Comparison of ENCODE assay signal across 29 cellular contexts in the genomic region with DNA sequence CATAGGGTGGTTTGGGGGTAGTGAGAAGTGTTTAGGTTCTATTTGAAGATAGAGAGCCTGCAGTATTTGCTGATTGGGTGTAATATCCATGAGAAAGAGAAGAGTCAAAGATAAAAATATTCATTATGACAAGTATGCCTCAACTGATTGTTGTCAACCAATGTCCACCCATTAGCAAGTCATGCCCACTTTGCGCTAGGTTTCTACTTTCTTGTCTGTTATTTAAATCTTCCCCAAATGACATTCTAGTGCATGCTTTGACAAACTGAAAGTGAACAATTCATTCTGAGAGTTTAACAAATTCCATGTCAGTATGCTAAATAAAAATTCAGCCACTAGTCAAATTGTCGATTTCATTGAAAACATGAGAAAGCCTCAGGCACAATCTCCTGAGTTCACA. TPM values are rescaled to one million over a fixed set of nuclear protein-coding genes. Genes with fewer than 3 reads are reported as not detected.
"Had no signal": no experiment of that assay in that cellular context is flagged by ENCODE, and none has a peak within 500 bp of the region (broad histone marks: within the 10 kb centered on the region; RNA-seq: fewer than 3 reads in every experiment).

No MANE protein-coding gene starts in this region.

- H3K4me1 ChIP-seq: adrenal gland, body of pancreas, breast epithelium, Peyer's patch had no signal

- H3K9me3 Mint-ChIP-seq: activated CD4-positive, alpha-beta T cell treated with anti-CD3 and anti-CD28 coated beads, Interleukin-2, amount 10 ng/mL, durations not matched to agents 24 days and 14 days; activated T-cell treated with anti-CD3 and anti-CD28 coated beads, Interleukin-2, amount 50 U/mL, for 4 hours had no signal

- DNase-seq: activated CD4-positive, alpha-beta T cell treated with anti-CD3 and anti-CD28 coated beads, Interleukin-2, amount 10 ng/mL, durations not matched to agents 24 days and 14 days; activated CD4-positive, alpha-beta T cell treated with anti-CD3 and anti-CD28 coated beads, Interleukin-2, amount 50 U/mL, for 4 hours; activated CD8-positive, alpha-beta T cell treated with anti-CD3 and anti-CD28 coated beads for 36 hours; activated effector memory CD4-positive, alpha-beta T cell treated with anti-CD3 and anti-CD28 coated beads, Interleukin-2, amount 50 U/mL, for 16 hours; activated naive CD4-positive, alpha-beta T cell; activated naive CD4-positive, alpha-beta T cell treated with anti-CD3 and anti-CD28 coated beads, Interleukin-2, amount 50 U/mL, for 16 hours; activated naive CD8-positive, alpha-beta T cell treated with anti-CD3 and anti-CD28 coated beads, Interleukin-2, amount 10 ng/mL, durations not matched to agents 7 days and 5 days; activated T-cell treated with anti-CD3 and anti-CD28 coated beads, Interleukin-2, amount 50 U/mL, for 4 hours; adrenal gland; body of pancreas; MM.1S; MV-4-11; NCI-H1092; NCI-H1436 treated with DMSO at 0.1 percent for 48 hours; NCI-H1694 treated with DMSO at 0.1 percent for 48 hours; NCI-H2029; NCI-H524 treated with DMSO at 0.1 percent for 48 hours; NK-92 treated with Interleukin-12 subunit alpha and Interleukin-12 subunit beta, amount 100 ng/mL, for 24 hours; PC-3; Peyer's patch; RPMI8226; SW 1271; T1000 had no signal

- H3K4me3 ChIP-seq: adrenal gland, body of pancreas, breast epithelium, Peyer's patch had no signal

- H3K9ac ChIP-seq: KMS-11 had no signal

- H3K36me3 ChIP-seq: adrenal gland, breast epithelium, Peyer's patch had no signal

- H3K27ac Mint-ChIP-seq: activated CD4-positive, alpha-beta T cell treated with anti-CD3 and anti-CD28 coated beads, Interleukin-2, amount 10 ng/mL, durations not matched to agents 24 days and 14 days; activated CD8-positive, alpha-beta T cell treated with anti-CD3 and anti-CD28 coated beads for 36 hours; activated naive CD8-positive, alpha-beta T cell treated with anti-CD3 and anti-CD28 coated beads, Interleukin-2, amount 10 ng/mL, durations not matched to agents 7 days and 5 days had no signal

- FAIRE-seq: astrocyte had no signal

- H3K4me2 ChIP-seq: KMS-11 had no signal

- H3K27ac ChIP-seq: adrenal gland, body of pancreas, breast epithelium, KMS-11, Peyer's patch had no signal

- ATAC-seq: activated CD8-positive, alpha-beta T cell treated with anti-CD3 and anti-CD28 coated beads for 36 hours; activated T-cell treated with anti-CD3 and anti-CD28 coated beads, Interleukin-2, amount 50 U/mL, for 4 hours; body of pancreas; PC-3 had no signal

- H3K27me3 ChIP-seq: adrenal gland, body of pancreas, breast epithelium, Peyer's patch had no signal

- H3K9me3 ChIP-seq: adrenal gland, body of pancreas, breast epithelium, Peyer's patch had no signal

- H3K27me3 Mint-ChIP-seq: activated CD8-positive, alpha-beta T cell treated with anti-CD3 and anti-CD28 coated beads for 36 hours; activated naive CD8-positive, alpha-beta T cell treated with anti-CD3 and anti-CD28 coated beads, Interleukin-2, amount 10 ng/mL, durations not matched to agents 7 days and 5 days had no signal

- H3K4me3 Mint-ChIP-seq: activated CD4-positive, alpha-beta T cell treated with anti-CD3 and anti-CD28 coated beads, Interleukin-2, amount 10 ng/mL, durations not matched to agents 24 days and 14 days; activated CD8-positive, alpha-beta T cell treated with anti-CD3 and anti-CD28 coated beads for 36 hours; activated naive CD8-positive, alpha-beta T cell treated with anti-CD3 and anti-CD28 coated beads, Interleukin-2, amount 10 ng/mL, durations not matched to agents 7 days and 5 days; activated T-cell treated with anti-CD3 and anti-CD28 coated beads, Interleukin-2, amount 50 U/mL, for 4 hours had no signal

RNA-seq across cellular contexts. Expression of a gene that starts 3.7 kb away (rescaled TPM):
- total RNA-seq: astrocyte, body of pancreas, LHCN-M2, NCI-H460, PC-3, Peyer's patch had no signal

RNA-seq across cellular contexts. Expression of a gene that starts 28.9 kb away (rescaled TPM):
- total RNA-seq: astrocyte, body of pancreas, cardiac septum, LHCN-M2, NCI-H460, PC-3 had no signal
